In the genomic region with DNA sequence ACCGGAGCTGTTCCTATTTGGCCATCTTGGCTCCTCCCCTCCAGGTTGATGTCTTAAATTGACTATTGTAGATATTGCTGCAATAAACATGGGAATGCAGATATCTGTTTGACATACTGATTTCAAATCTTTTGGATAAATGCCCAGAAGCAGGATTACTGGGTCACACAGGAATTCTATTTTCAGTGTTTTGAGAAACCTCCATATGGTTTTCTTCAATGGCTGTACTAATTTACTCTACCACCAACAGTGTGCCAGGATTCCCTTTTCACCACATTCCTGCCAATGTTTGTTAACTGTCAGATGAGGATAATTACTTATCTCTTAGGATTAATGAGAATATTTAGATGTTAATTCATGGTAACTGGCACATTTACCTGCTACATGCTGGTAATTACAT, we compare ENCODE assay signal across 22 cellular contexts.
"Had no signal": no experiment of that assay in that cellular context is flagged by ENCODE, and none has a peak within 500 bp of the region (broad histone marks: within the 10 kb centered on the region; RNA-seq: fewer than 3 reads in every experiment).

No MANE protein-coding gene starts in this region.

- H3K4me1 Mint-ChIP-seq: activated T-helper 17 cell treated with anti-CD3 and anti-CD28 coated beads, Interleukin-2, amount 50 U/mL, for 72 hours; memory B cell had no signal

- H3K4me1 ChIP-seq: gastroesophageal sphincter, heart right ventricle, pancreas, psoas muscle, upper lobe of right lung had no signal

- DNase-seq: activated naive CD4-positive, alpha-beta T cell; activated T-cell treated with anti-CD3 and anti-CD28 coated beads, Interleukin-2, amount 50 U/mL, for 24 hours; effector memory CD4-positive, alpha-beta T cell; heart right ventricle; left colon; right cardiac atrium; stimulated activated CD4-positive, alpha-beta T cell treated with anti-CD3 and anti-CD28 coated beads, Interleukin-4, amount 100 ng/mL, for 24 hours; stimulated activated naive CD4-positive, alpha-beta T cell treated with Interleukin-2 at 50 U/mL for 16 hours; upper lobe of right lung had no signal

- H3K4me3 ChIP-seq: cardiac muscle cell, gastroesophageal sphincter, heart right ventricle, pancreas, psoas muscle, thoracic aorta, upper lobe of right lung had no signal

- H3K36me3 Mint-ChIP-seq: activated naive CD8-positive, alpha-beta T cell; memory B cell had no signal

- FAIRE-seq: colon, keratinocyte, pancreas had no signal

- H3K27me3 Mint-ChIP-seq: activated naive CD8-positive, alpha-beta T cell; activated T-cell treated with anti-CD3 and anti-CD28 coated beads, Interleukin-2, amount 50 U/mL, for 24 hours; activated T-helper 17 cell treated with anti-CD3 and anti-CD28 coated beads, Interleukin-2, amount 50 U/mL, for 72 hours; memory B cell; natural killer cell treated with Interleukin-12 subunit alpha and Interleukin-12 subunit beta and Interleukin-15 and Interleukin-18, amount 100 ng/mL, for 72 hours had no signal

- H3K36me3 ChIP-seq: cardiac muscle cell, gastroesophageal sphincter, heart right ventricle, neutrophil, pancreas, thoracic aorta, upper lobe of right lung had no signal

- H3K4me3 Mint-ChIP-seq: activated naive CD8-positive, alpha-beta T cell; activated T-cell treated with anti-CD3 and anti-CD28 coated beads, Interleukin-2, amount 50 U/mL, for 24 hours; activated T-helper 17 cell treated with anti-CD3 and anti-CD28 coated beads, Interleukin-2, amount 50 U/mL, for 72 hours; memory B cell; natural killer cell treated with Interleukin-12 subunit alpha and Interleukin-12 subunit beta and Interleukin-15 and Interleukin-18, amount 100 ng/mL, for 72 hours had no signal

- H3K9me3 ChIP-seq: gastroesophageal sphincter, heart right ventricle, neutrophil, pancreas, psoas muscle, thoracic aorta, upper lobe of right lung had no signal

- H3K27ac Mint-ChIP-seq: activated naive CD8-positive, alpha-beta T cell; activated T-cell treated with anti-CD3 and anti-CD28 coated beads, Interleukin-2, amount 50 U/mL, for 24 hours; activated T-helper 17 cell treated with anti-CD3 and anti-CD28 coated beads, Interleukin-2, amount 50 U/mL, for 72 hours; memory B cell; natural killer cell treated with Interleukin-12 subunit alpha and Interleukin-12 subunit beta and Interleukin-15 and Interleukin-18, amount 100 ng/mL, for 72 hours had no signal

- H3K27ac ChIP-seq: cardiac muscle cell, gastroesophageal sphincter, heart right ventricle, neutrophil, pancreas, psoas muscle, thoracic aorta, upper lobe of right lung, VCaP had no signal

- H3K27me3 ChIP-seq: cardiac muscle cell, gastroesophageal sphincter, heart right ventricle, neutrophil, pancreas, upper lobe of right lung had no signal
